Comparison of ENCODE assay signal across 8 cellular contexts in genomic region chr3:113745273-113746068, GRCh38. TPM values are rescaled to one million over a fixed set of nuclear protein-coding genes. Genes with fewer than 3 reads are reported as not detected.
A peak's percentile ranks its signal among the peaks of the same experiment; 100 is the strongest.
DNase-seq lines count a peak whose midpoint lies in the region; ATAC-seq, FAIRE-seq and TF ChIP-seq lines count a peak whose summit lies in the region.

No MANE protein-coding gene starts in this region.

- no peaks in the 10 kb centered on the region for H3K9me3 ChIP-seq in thoracic aorta

- in situ Hi-C loops in SK-MEL-5 (cut with HindIII; ENCODE audit: low pct_unique_long_range_greater_than_20kb, low sequenced_read_pairs) = no loop called here

- H3K36me3 Mint-ChIP-seq in activated naive CD4-positive, alpha-beta T cell treated with anti-CD3 and anti-CD28 coated beads, Interleukin-2, amount 10 ng/mL, durations not matched to agents 7 days and 5 days = peaks cover 12% of the 10 kb centered on the region

- ATAC-seq in HG02571 (IDR thresholded peaks at IDR 0.05; ENCODE audit: unreplicated experiment) (peak; percentile 52), omental fat pad (ENCODE audit: low FRiP score) (peak; percentile 85), thoracic aorta (ENCODE audit: insufficient number of reproducible peaks, low FRiP score, low read depth) (peak; percentile 51)

- H3K27ac ChIP-seq in thoracic aorta = peak overlapping the region; percentile 98 to 100

- peak overlapping the region; percentile 94 for H3K4me3 ChIP-seq in thoracic aorta

- H3K27me3 ChIP-seq in thoracic aorta (replicated peaks; ENCODE audit: insufficient read depth) = no peaks in the 10 kb centered on the region

- H3K27me3 Mint-ChIP-seq in activated naive CD4-positive, alpha-beta T cell treated with anti-CD3 and anti-CD28 coated beads, Interleukin-2, amount 10 ng/mL, durations not matched to agents 7 days and 5 days = no peaks in the 10 kb centered on the region

- peaks cover 66% of the 10 kb centered on the region for H3K4me1 Mint-ChIP-seq in activated naive CD4-positive, alpha-beta T cell treated with anti-CD3 and anti-CD28 coated beads, Interleukin-2, amount 10 ng/mL, durations not matched to agents 7 days and 5 days

- TF ChIP-seq CTCF in omental fat pad (IDR thresholded peaks at IDR 0.05) (no peak), thoracic aorta (IDR thresholded peaks at IDR 0.05) (no peak)

- FAIRE-seq in G401.6 (lab: Jason Lieb, UNC) = peak; percentile 90

- H3K27ac Mint-ChIP-seq in activated naive CD4-positive, alpha-beta T cell treated with anti-CD3 and anti-CD28 coated beads, Interleukin-2, amount 10 ng/mL, durations not matched to agents 7 days and 5 days = peak overlapping the region; percentile 100

- no peaks in the 10 kb centered on the region for H3K9me3 Mint-ChIP-seq in activated naive CD4-positive, alpha-beta T cell treated with anti-CD3 and anti-CD28 coated beads, Interleukin-2, amount 10 ng/mL, durations not matched to agents 7 days and 5 days

- no peaks in the 10 kb centered on the region for H3K36me3 ChIP-seq in thoracic aorta

- peak overlapping the region; percentile 97 for H3K4me3 Mint-ChIP-seq in activated naive CD4-positive, alpha-beta T cell treated with anti-CD3 and anti-CD28 coated beads, Interleukin-2, amount 10 ng/mL, durations not matched to agents 7 days and 5 days

- DNase-seq in NAMALWA (ENCODE audit: low spot score) = peak; percentile 94
- DNase-seq in SK-MEL-5 (ENCODE audit: low read depth, low spot score) = peak; percentile 85
- DNase-seq in activated naive CD4-positive, alpha-beta T cell treated with anti-CD3 and anti-CD28 coated beads, Interleukin-2, amount 10 ng/mL, durations not matched to agents 7 days and 5 days = peak; percentile 83
- peak; percentile 89 for DNase-seq in germinal center (ENCODE audit: low spot score)
- DNase-seq in omental fat pad (ENCODE audit: low spot score) = peak; percentile 54
- peak; percentile 72 for DNase-seq in thoracic aorta (ENCODE audit: low spot score)

- CTCF ChIA-PET in activated naive CD4-positive, alpha-beta T cell treated with anti-CD3 and anti-CD28 coated beads, Interleukin-2, amount 10 ng/mL, durations not matched to agents 7 days and 5 days (lab: Charles Lee) = interaction anchor here (0.6 to 3.8 kb wide), 23 partner anchors 10 to 310 kb away, joined by 3 to 50 read pairs (median 4); partner anchors contain the start of genes GRAMD1C, SPICE1 and USF3

- H3K4me1 ChIP-seq in thoracic aorta (ENCODE audit: control insufficient read depth in 1 of 2, low read depth in 2 of 2) = peaks cover 12 to 51% of the 10 kb centered on the region in 2 donors

RNA-seq across cellular contexts. Expression of gene NAA50, which starts 0.6 kb away (rescaled TPM):
- 137 and 151 TPM in 2 replicates for total RNA-seq in SK-MEL-5 (2014; rRNA removed; shearing (Covaris generic))
- 131 and 149 TPM in 2 replicates for polyA plus RNA-seq in SK-MEL-5 (2015; cell fraction: cytosol; rRNA removed)
- 38.0 and 46.6 TPM in 2 replicates for polyA plus RNA-seq in SK-MEL-5 (2015; cell fraction: nucleus; rRNA removed)
- total RNA-seq in omental fat pad (100 to 1,000 TPM in 3 of 4 donors, 10 to 100 TPM in 1; 64.9 to 185 (median 171) TPM), thoracic aorta (10 to 100 TPM; 58.3 to 78.2 TPM)

RNA-seq across cellular contexts. Expression of gene ATP6V1A, which starts 1.4 kb away (rescaled TPM):
- 94.7 and 94.8 TPM in 2 replicates for total RNA-seq in SK-MEL-5 (2014; rRNA removed; shearing (Covaris generic))
- 49.2 and 66.7 TPM in 2 replicates for polyA plus RNA-seq in SK-MEL-5 (2015; cell fraction: cytosol; rRNA removed)
- polyA plus RNA-seq in SK-MEL-5 (2015; cell fraction: nucleus; rRNA removed) = 27.6 and 46.6 TPM in 2 replicates
- total RNA-seq in omental fat pad (10 to 100 TPM; 47.0 to 53.4 (median 50.1) TPM), thoracic aorta (10 to 100 TPM; 27.8 to 32.2 TPM)

RNA-seq across cellular contexts. Expression of gene USF3, which starts 49.0 kb away (rescaled TPM):
- total RNA-seq in SK-MEL-5 (2014; rRNA removed; shearing (Covaris generic)) = 9.0 and 10.4 TPM in 2 replicates
- polyA plus RNA-seq in SK-MEL-5 (2015; cell fraction: cytosol; rRNA removed) = 8.0 and 10.8 TPM in 2 replicates
- polyA plus RNA-seq in SK-MEL-5 (2015; cell fraction: nucleus; rRNA removed) = 5.2 and 5.8 TPM in 2 replicates
- 10 to 100 TPM; 19.7 to 37.7 (median 27.2) TPM for total RNA-seq in omental fat pad
- total RNA-seq in thoracic aorta = 10 to 100 TPM; 14.8 to 20.3 TPM

Comparison
In these comparisons a context has a peak if more than half of its experiments do, and no peak if none do; other contexts are left out.
1. Peak in every context shown above with its lines: DNase-seq, ATAC-seq, H3K4me3 ChIP-seq and H3K27ac ChIP-seq.